In the genomic region with DNA sequence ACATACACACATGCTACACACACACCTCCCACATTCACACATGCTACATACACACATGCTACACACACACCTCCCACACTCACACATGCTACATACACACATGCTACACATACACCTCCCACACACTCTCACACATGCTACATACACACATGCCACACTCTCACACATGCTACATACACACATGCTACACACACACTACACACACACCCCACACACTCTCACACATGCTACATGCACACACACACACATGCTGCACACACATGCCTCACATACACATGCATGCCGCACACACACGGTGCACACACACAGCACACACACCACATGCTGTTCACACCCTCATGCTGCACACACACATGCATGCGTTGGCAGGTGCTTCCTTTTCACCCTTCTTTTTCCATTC, we compare ENCODE assay signal across 25 cellular contexts.
"Had no signal": no experiment of that assay in that cellular context is flagged by ENCODE, and none has a peak within 500 bp of the region (broad histone marks: within the 10 kb centered on the region; RNA-seq: fewer than 3 reads in every experiment).

No MANE protein-coding gene starts in this region.

- H3K9ac ChIP-seq: parathyroid adenoma had no signal

- H3K36me3 ChIP-seq: esophagus muscularis mucosa, gastroesophageal sphincter, left lung, lower lobe of right lung, prostate gland, spleen, stomach, thoracic aorta, transverse colon had no signal

- H3K4me1 Mint-ChIP-seq: immature natural killer cell, memory B cell, natural killer cell had no signal

- H3K4me3 ChIP-seq: esophagus muscularis mucosa, gastroesophageal sphincter, left lung, lower lobe of right lung, prostate gland, spleen, stomach, thoracic aorta, transverse colon had no signal

- H3K27me3 Mint-ChIP-seq: effector memory CD8-positive, alpha-beta T cell had no signal

- H3K27ac ChIP-seq: epithelial cell of prostate, esophagus muscularis mucosa, gastroesophageal sphincter, left lung, lower lobe of right lung, prostate gland, spleen, stomach, thoracic aorta, transverse colon had no signal

- H3K9me3 Mint-ChIP-seq: dendritic cell treated with granulocyte-macrophage colony-stimulating factor and Interleukin-4, amounts not matched to agents 40 ng/mL and 50 ng/mL, for 4 days; mesothelial cell of epicardium had no signal

- H3K4me1 ChIP-seq: gastroesophageal sphincter, left lung, lower lobe of right lung, prostate gland, spleen, stomach, transverse colon had no signal

- H3K27me3 ChIP-seq: esophagus muscularis mucosa, gastroesophageal sphincter, left lung, spleen, transverse colon had no signal

- FAIRE-seq: keratinocyte had no signal

- H3K36me3 Mint-ChIP-seq: immature natural killer cell, memory B cell, mesothelial cell of epicardium, natural killer cell had no signal

- H3K79me2 ChIP-seq: parathyroid adenoma had no signal

- DNase-seq: effector memory CD8-positive, alpha-beta T cell; glutamatergic neuron; immature natural killer cell; left lung; lower lobe of right lung; natural killer cell; spleen; stimulated activated CD4-positive, alpha-beta T cell treated with anti-CD3 and anti-CD28 coated beads, Interleukin-15, amount 100 ng/mL, for 24 hours; stimulated activated CD4-positive, alpha-beta T cell treated with anti-CD3 and anti-CD28 coated beads, Interleukin-1b, Interleukin-23, amount 100 ng/mL, for 48 hours; stimulated activated CD4-positive, alpha-beta T cell treated with anti-CD3 and anti-CD28 coated beads, Interleukin-4, amount 100 ng/mL, for 24 hours; stimulated activated naive CD4-positive, alpha-beta T cell; stomach; substantia nigra; transverse colon had no signal

- H3K4me3 Mint-ChIP-seq: dendritic cell treated with granulocyte-macrophage colony-stimulating factor and Interleukin-4, amounts not matched to agents 40 ng/mL and 50 ng/mL, for 4 days; effector memory CD8-positive, alpha-beta T cell; immature natural killer cell; memory B cell; mesothelial cell of epicardium; natural killer cell had no signal

- ATAC-seq: effector memory CD8-positive, alpha-beta T cell; gastroesophageal sphincter; left lung; lower lobe of right lung; natural killer cell; sciatic nerve had no signal

- H3K9me3 ChIP-seq: esophagus muscularis mucosa, gastroesophageal sphincter, left lung, lower lobe of right lung, prostate gland, spleen, stomach, thoracic aorta, transverse colon had no signal

- H3K27ac Mint-ChIP-seq: dendritic cell treated with granulocyte-macrophage colony-stimulating factor and Interleukin-4, amounts not matched to agents 40 ng/mL and 50 ng/mL, for 4 days; effector memory CD8-positive, alpha-beta T cell; immature natural killer cell; memory B cell; mesothelial cell of epicardium; natural killer cell had no signal
